ENCODE assay signal across 24 cellular contexts in genomic region chr12:132949936-132950837, GRCh38.
"Had no signal": no experiment of that assay in that cellular context is flagged by ENCODE, and none has a peak within 500 bp of the region (broad histone marks: within the 10 kb centered on the region; RNA-seq: fewer than 3 reads in every experiment).

No MANE protein-coding gene starts in this region.

- H3K27ac ChIP-seq: neutrophil, stomach, suprapubic skin, tibial artery had no signal

- H3K27me3 ChIP-seq: neutrophil, stomach, suprapubic skin, tibial artery had no signal

- H3K36me3 ChIP-seq: neutrophil had no signal

- ATAC-seq: activated CD4-positive, alpha-beta T cell treated with anti-CD3 and anti-CD28 coated beads for 36 hours; activated CD8-positive, alpha-beta memory T cell treated with anti-CD3 and anti-CD28 coated beads, Interleukin-2, amount 10 ng/mL, durations not matched to agents 7 days and 5 days; activated CD8-positive, alpha-beta T cell treated with anti-CD3 and anti-CD28 coated beads, Interleukin-2, amount 10 ng/mL, durations not matched to agents 7 days and 5 days; activated naive CD4-positive, alpha-beta T cell treated with anti-CD3 and anti-CD28 coated beads, Interleukin-2, amount 50 U/mL, for 72 hours; left colon; sciatic nerve; stimulated activated naive B cell treated with anti-CD40 and anti-IgM and Interleukin-4, amounts not matched to agents 10 μg/mL and 1 μg/mL and 100 μg/mL, for 72 hours had no signal

- DNase-seq: activated CD4-positive, alpha-beta T cell treated with anti-CD3 and anti-CD28 coated beads for 36 hours; activated CD4-positive, CD25-positive, alpha-beta regulatory T cell; activated CD8-positive, alpha-beta memory T cell treated with anti-CD3 and anti-CD28 coated beads, Interleukin-2, amount 10 ng/mL, durations not matched to agents 7 days and 5 days; activated CD8-positive, alpha-beta T cell treated with anti-CD3 and anti-CD28 coated beads, Interleukin-2, amount 10 ng/mL, durations not matched to agents 7 days and 5 days; activated T-cell treated with anti-CD3 and anti-CD28 coated beads, Interleukin-2, amount 50 U/mL, for 48 hours; anterior cingulate cortex; dermis blood vessel endothelial cell; effector CD4-positive, alpha-beta T cell; glutamatergic neuron; islet precursor cell; left colon; small intestine; stimulated activated CD4-positive, alpha-beta T cell treated with anti-CD3 and anti-CD28 coated beads, Interleukin-1b, Interleukin-23, amount 100 ng/mL, for 48 hours; stimulated activated CD4-positive, alpha-beta T cell treated with anti-CD3 and anti-CD28 coated beads, Interleukin-4, amount 100 ng/mL, for 4 hours; stimulated activated naive B cell treated with anti-CD40 and anti-IgM and Interleukin-4, amounts not matched to agents 10 μg/mL and 1 μg/mL and 100 μg/mL, for 72 hours; stomach; T-helper 1 cell had no signal

- H3K4me3 ChIP-seq: stomach, suprapubic skin, tibial artery had no signal

- FAIRE-seq: colon, frontal cortex, small intestine had no signal
